Comparison of ENCODE assay signal across 35 cellular contexts in the genomic region with DNA sequence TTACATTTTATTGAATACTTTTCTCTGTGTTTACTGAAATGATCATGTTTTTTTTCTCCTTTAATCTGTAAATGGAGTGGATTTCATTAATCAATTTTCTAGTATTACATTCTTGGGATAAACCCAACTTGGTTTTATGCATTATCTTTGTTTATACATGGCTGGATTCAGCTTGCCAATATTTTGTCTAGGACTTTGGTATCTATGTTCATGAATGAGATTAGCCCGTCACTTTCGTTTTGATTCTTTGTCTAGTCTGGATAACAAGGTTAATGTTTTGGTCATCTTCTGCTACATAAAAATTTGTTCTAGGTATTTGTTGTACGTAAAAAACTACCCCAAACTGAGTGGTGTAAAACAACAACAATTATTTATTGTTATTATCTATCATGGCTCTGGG.
"Had no signal": no experiment of that assay in that cellular context is flagged by ENCODE, and none has a peak within 500 bp of the region (broad histone marks: within the 10 kb centered on the region; RNA-seq: fewer than 3 reads in every experiment).

No MANE protein-coding gene starts in this region.

- H3K4me1 ChIP-seq: ascending aorta had no signal

- H3K9me3 Mint-ChIP-seq: activated B cell treated with CpG ODN at 0.5 μM for 24 hours; activated CD4-positive, alpha-beta memory T cell treated with anti-CD3 and anti-CD28 coated beads for 36 hours; activated CD4-positive, alpha-beta T cell treated with anti-CD3 and anti-CD28 coated beads, Interleukin-2, amount 10 ng/mL, durations not matched to agents 24 days and 14 days; activated CD8-positive, alpha-beta T cell treated with anti-CD3 and anti-CD28 coated beads for 36 hours; activated naive CD4-positive, alpha-beta T cell treated with anti-CD3 and anti-CD28 coated beads, Interleukin-2, amount 10 ng/mL, durations not matched to agents 7 days and 5 days; activated naive CD4-positive, alpha-beta T cell treated with anti-CD3 and anti-CD28 coated beads, Interleukin-2, amount 50 U/mL, for 24 hours; activated naive CD8-positive, alpha-beta T cell treated with anti-CD3 and anti-CD28 coated beads, Interleukin-2, amount 10 ng/mL, durations not matched to agents 7 days and 5 days; activated naive CD8-positive, alpha-beta T cell treated with anti-CD3 and anti-CD28 coated beads, Interleukin-2, amount 50 U/mL, for 24 hours; activated T-helper 2 cell treated with anti-CD3 and anti-CD28 coated beads, Interferon-gamma antibody, Interleukin-2, Interleukin-4, amounts not matched to agents 10 μg/mL and 5 μg/mL and 100 μg/mL, durations not matched to agents 14 hours and 24 hours and 36 hours; T-helper 1 cell treated with Interleukin-12 subunit alpha and Interleukin-12 subunit beta and Interleukin-4 antibody, amounts not matched to agents 30 μg/mL and 1 μg/mL, for 36 hours; T-helper 2 cell treated with Interferon-gamma antibody and Interleukin-4, amounts not matched to agents 5 μg/mL and 100 μg/mL, for 36 hours had no signal

- DNase-seq: activated B cell treated with CpG ODN at 0.5 μM for 24 hours; activated CD4-positive, alpha-beta memory T cell treated with anti-CD3 and anti-CD28 coated beads for 36 hours; activated CD4-positive, alpha-beta T cell treated with anti-CD3 and anti-CD28 coated beads for 4 hours; activated CD4-positive, alpha-beta T cell treated with anti-CD3 and anti-CD28 coated beads, Interleukin-2, amount 10 ng/mL, durations not matched to agents 24 days and 14 days; activated CD4-positive, alpha-beta T cell treated with anti-CD3 and anti-CD28 coated beads, Interleukin-2, amount 50 U/mL, for 1 hour; activated CD4-positive, alpha-beta T cell treated with anti-CD3 and anti-CD28 coated beads, Interleukin-2, amount 50 U/mL, for 4 hours; activated CD4-positive, CD25-positive, alpha-beta regulatory T cell treated with anti-CD3 and anti-CD28 coated beads, Interleukin-2, amount 50 U/mL, for 72 hours; activated CD8-positive, alpha-beta memory T cell treated with anti-CD3 and anti-CD28 coated beads, Interleukin-2, amount 50 U/mL, for 4 hours; activated CD8-positive, alpha-beta T cell treated with anti-CD3 and anti-CD28 coated beads for 36 hours; activated effector memory CD4-positive, alpha-beta T cell treated with Interleukin-2 at 50 U/mL for 16 hours; activated gamma-delta T cell; activated naive CD4-positive, alpha-beta T cell treated with anti-CD3 and anti-CD28 coated beads, Interleukin-2, amount 10 ng/mL, durations not matched to agents 7 days and 5 days; activated naive CD4-positive, alpha-beta T cell treated with Interleukin-2 at 50 U/mL for 16 hours; activated naive CD8-positive, alpha-beta T cell treated with anti-CD3 and anti-CD28 coated beads, Interleukin-2, amount 10 ng/mL, durations not matched to agents 7 days and 5 days; activated naive CD8-positive, alpha-beta T cell treated with anti-CD3 and anti-CD28 coated beads, Interleukin-2, amount 50 U/mL, for 24 hours; activated T-cell treated with anti-CD3 and anti-CD28 coated beads for 4 hours; activated T-cell treated with anti-CD3 and anti-CD28 coated beads, Interleukin-2, amount 50 U/mL, for 1 hour; activated T-cell treated with anti-CD3 and anti-CD28 coated beads, Interleukin-2, amount 50 U/mL, for 48 hours; amygdala; anterior cingulate cortex; central memory CD4-positive, alpha-beta T cell; T-helper 1 cell; T-helper 2 cell; T-helper 9 cell had no signal

- H3K4me1 Mint-ChIP-seq: activated naive CD4-positive, alpha-beta T cell treated with anti-CD3 and anti-CD28 coated beads, Interleukin-2, amount 50 U/mL, for 24 hours; brain had no signal

- H3K27ac ChIP-seq: ascending aorta, cardiac muscle cell, VCaP had no signal

- H3K36me3 ChIP-seq: ascending aorta, cardiac muscle cell had no signal

- H3K27me3 ChIP-seq: ascending aorta had no signal

- H3K27me3 Mint-ChIP-seq: brain had no signal

- ATAC-seq: activated CD8-positive, alpha-beta T cell treated with anti-CD3 and anti-CD28 coated beads for 36 hours; activated naive CD8-positive, alpha-beta T cell treated with anti-CD3 and anti-CD28 coated beads, Interleukin-2, amount 50 U/mL, for 24 hours had no signal

- H3K27ac Mint-ChIP-seq: activated B cell treated with CpG ODN at 0.5 μM for 24 hours; activated CD4-positive, alpha-beta memory T cell treated with anti-CD3 and anti-CD28 coated beads for 36 hours; activated CD4-positive, alpha-beta T cell treated with anti-CD3 and anti-CD28 coated beads, Interleukin-2, amount 10 ng/mL, durations not matched to agents 24 days and 14 days; activated CD8-positive, alpha-beta T cell treated with anti-CD3 and anti-CD28 coated beads for 36 hours; activated naive CD4-positive, alpha-beta T cell treated with anti-CD3 and anti-CD28 coated beads, Interleukin-2, amount 10 ng/mL, durations not matched to agents 7 days and 5 days; activated naive CD4-positive, alpha-beta T cell treated with anti-CD3 and anti-CD28 coated beads, Interleukin-2, amount 50 U/mL, for 24 hours; activated naive CD8-positive, alpha-beta T cell; activated naive CD8-positive, alpha-beta T cell treated with anti-CD3 and anti-CD28 coated beads, Interleukin-2, amount 10 ng/mL, durations not matched to agents 7 days and 5 days; activated naive CD8-positive, alpha-beta T cell treated with anti-CD3 and anti-CD28 coated beads, Interleukin-2, amount 50 U/mL, for 24 hours; activated T-helper 2 cell treated with anti-CD3 and anti-CD28 coated beads, Interferon-gamma antibody, Interleukin-2, Interleukin-4, amounts not matched to agents 10 μg/mL and 5 μg/mL and 100 μg/mL, durations not matched to agents 14 hours and 24 hours and 36 hours; brain; T-helper 1 cell treated with Interleukin-12 subunit alpha and Interleukin-12 subunit beta and Interleukin-4 antibody, amounts not matched to agents 30 μg/mL and 1 μg/mL, for 36 hours; T-helper 2 cell treated with Interferon-gamma antibody and Interleukin-4, amounts not matched to agents 5 μg/mL and 100 μg/mL, for 36 hours had no signal

- H3K9me3 ChIP-seq: ascending aorta had no signal

- H3K4me3 ChIP-seq: ascending aorta, cardiac muscle cell had no signal

- FAIRE-seq: bronchial epithelial cell, TTC549 had no signal

- H3K36me3 Mint-ChIP-seq: activated CD4-positive, alpha-beta memory T cell treated with anti-CD3 and anti-CD28 coated beads for 36 hours; activated naive CD4-positive, alpha-beta T cell treated with anti-CD3 and anti-CD28 coated beads, Interleukin-2, amount 10 ng/mL, durations not matched to agents 7 days and 5 days; activated naive CD4-positive, alpha-beta T cell treated with anti-CD3 and anti-CD28 coated beads, Interleukin-2, amount 50 U/mL, for 24 hours; activated naive CD8-positive, alpha-beta T cell; activated naive CD8-positive, alpha-beta T cell treated with anti-CD3 and anti-CD28 coated beads, Interleukin-2, amount 10 ng/mL, durations not matched to agents 7 days and 5 days; brain had no signal

- H3K4me3 Mint-ChIP-seq: activated B cell treated with CpG ODN at 0.5 μM for 24 hours; activated CD4-positive, alpha-beta memory T cell treated with anti-CD3 and anti-CD28 coated beads for 36 hours; activated CD4-positive, alpha-beta T cell treated with anti-CD3 and anti-CD28 coated beads, Interleukin-2, amount 10 ng/mL, durations not matched to agents 24 days and 14 days; activated CD8-positive, alpha-beta T cell treated with anti-CD3 and anti-CD28 coated beads for 36 hours; activated naive CD4-positive, alpha-beta T cell treated with anti-CD3 and anti-CD28 coated beads, Interleukin-2, amount 10 ng/mL, durations not matched to agents 7 days and 5 days; activated naive CD4-positive, alpha-beta T cell treated with anti-CD3 and anti-CD28 coated beads, Interleukin-2, amount 50 U/mL, for 24 hours; activated naive CD8-positive, alpha-beta T cell; activated naive CD8-positive, alpha-beta T cell treated with anti-CD3 and anti-CD28 coated beads, Interleukin-2, amount 10 ng/mL, durations not matched to agents 7 days and 5 days; activated naive CD8-positive, alpha-beta T cell treated with anti-CD3 and anti-CD28 coated beads, Interleukin-2, amount 50 U/mL, for 24 hours; brain; T-helper 1 cell treated with Interleukin-12 subunit alpha and Interleukin-12 subunit beta and Interleukin-4 antibody, amounts not matched to agents 30 μg/mL and 1 μg/mL, for 36 hours; T-helper 2 cell treated with Interferon-gamma antibody and Interleukin-4, amounts not matched to agents 5 μg/mL and 100 μg/mL, for 36 hours had no signal
